ENCODE assay signal across 8 cellular contexts in the genomic region with DNA sequence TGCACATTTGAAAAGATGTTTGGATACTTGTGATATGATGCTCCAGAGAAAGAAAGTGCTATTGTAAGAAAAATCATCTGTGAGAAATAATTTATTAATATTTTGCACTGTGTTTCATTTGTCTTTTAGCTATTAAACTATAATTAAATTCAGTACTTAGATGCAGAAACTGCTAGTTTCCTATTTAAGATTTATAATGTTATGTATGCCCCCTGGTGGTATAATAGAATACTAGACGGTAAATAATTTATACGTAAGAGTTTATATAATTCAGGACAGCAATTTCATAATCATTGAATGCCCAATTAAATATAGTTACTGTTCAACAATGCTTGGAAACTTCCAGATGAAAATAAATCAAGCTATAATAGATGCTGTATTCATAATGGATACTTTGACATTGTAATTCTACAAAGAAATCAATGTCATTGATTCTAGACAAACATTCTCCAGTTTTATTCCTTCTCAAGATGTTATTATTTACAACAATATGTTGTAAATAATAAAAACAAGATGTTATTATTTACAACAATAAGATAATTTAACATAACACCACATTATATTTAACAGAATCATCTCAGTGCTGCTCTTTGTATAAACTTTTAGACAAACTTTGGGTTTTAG.
DNase-seq lines count a peak whose midpoint lies in the region; ATAC-seq, FAIRE-seq and TF ChIP-seq lines count a peak whose summit lies in the region.

No MANE protein-coding gene starts in this region.

- no peak for ATAC-seq in GM19035 (IDR thresholded peaks at IDR 0.05; ENCODE audit: unreplicated experiment)

- in situ Hi-C loops in GM13977 (cut with MboI; ENCODE audit: low pct_unique_long_range_greater_than_20kb, low sequenced_read_pairs, unreplicated experiment), result no loop called here

- TF ChIP-seq CTCF in GM13977 (IDR thresholded peaks at IDR 0.05; ENCODE audit: extremely low read depth, insufficient read depth, missing control alignments), result peak; percentile 12

- no peak for FAIRE-seq in urothelium cell line (lab: Jason Lieb, UNC)

- DNase-seq in A172 (ENCODE audit: low spot score), result peak; percentile 37
- DNase-seq in GM13977 (ENCODE audit: low spot score), result peak; percentile 7
- DNase-seq in NCI-H82 treated with DMSO at 0.1 percent for 48 hours (lab: John Stamatoyannopoulos, UW; ENCODE audit: unreplicated experiment), result peak; percentile 10
- peak; percentile 52 for DNase-seq in dermis blood vessel endothelial cell
- peak; percentile 54 for DNase-seq in pons (ENCODE audit: low spot score)
- DNase-seq in urothelium cell line (ENCODE audit: low spot score), result no peak
- DNase-seq in NK-92 (lab: John Stamatoyannopoulos, UW; ENCODE audit: unreplicated experiment), result no peak

Comparison
In these comparisons a context has a peak if more than half of its experiments do, and no peak if none do; other contexts are left out.
1. DNase-seq: peak in A172 (single experiment), GM13977 (single experiment), NCI-H82 treated with DMSO at 0.1 percent for 48 hours (single experiment), dermis blood vessel endothelial cell (single experiment) and pons (single experiment); none in urothelium cell line (single experiment) and NK-92 (single experiment).